7 cellular contexts compared by ENCODE assay signal in the genomic region with DNA sequence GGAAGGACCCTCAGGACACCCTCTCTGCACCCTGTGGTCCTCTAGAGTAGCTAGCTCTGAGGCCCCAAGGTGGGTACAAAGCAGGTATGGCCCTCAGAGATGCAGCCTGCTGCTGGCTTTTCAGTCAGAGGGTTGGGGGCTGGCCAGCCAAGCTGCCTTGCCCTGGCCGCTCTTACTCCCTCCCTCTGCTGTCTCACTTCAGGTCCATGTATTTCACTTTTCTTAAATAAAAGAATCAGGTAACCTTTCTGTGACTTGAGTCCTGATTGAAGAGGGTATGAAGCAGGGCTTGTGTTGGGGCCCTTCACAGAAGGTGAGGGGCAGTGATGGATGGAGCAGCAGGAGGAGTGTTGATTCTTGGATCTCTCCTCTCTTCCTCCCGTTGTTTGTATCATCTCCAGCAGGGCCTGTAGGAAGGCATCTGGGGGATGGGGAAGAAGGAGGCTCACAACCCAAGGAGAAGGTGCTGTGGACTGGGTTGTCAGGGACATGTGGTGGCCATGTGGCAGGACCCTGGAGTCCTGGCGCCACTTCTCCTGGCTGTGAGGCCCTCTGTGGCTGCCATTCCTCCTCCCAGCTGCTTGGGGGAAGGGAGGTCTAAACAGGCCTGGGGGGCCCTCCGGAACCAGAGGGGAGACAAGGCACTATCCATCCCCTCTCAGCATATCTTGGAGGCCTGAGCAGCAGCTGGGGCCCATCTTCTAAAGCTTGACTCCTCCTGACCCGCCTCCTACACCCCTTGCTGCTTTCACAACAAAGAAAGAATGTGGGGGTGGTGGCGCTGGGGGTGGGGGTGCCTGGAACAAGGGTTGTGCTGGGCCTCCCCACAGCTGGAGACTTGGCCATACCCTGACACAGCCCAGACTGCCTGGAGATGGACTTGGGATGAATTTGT. TPM values are rescaled to one million over a fixed set of nuclear protein-coding genes. Genes with fewer than 3 reads are reported as not detected.
DNase-seq lines count a peak whose midpoint lies in the region; ATAC-seq and TF ChIP-seq lines count a peak whose summit lies in the region.
"Had no signal": no experiment of that assay in that cellular context is flagged by ENCODE, and none has a peak within 500 bp of the region (broad histone marks: within the 10 kb centered on the region; RNA-seq: fewer than 3 reads in every experiment).

No MANE protein-coding gene starts in this region.

- no peak overlapping the region for H3K4me3 ChIP-seq in hepatocyte
- no peak overlapping the region for H3K4me3 ChIP-seq in transverse colon

- H3K9me3 ChIP-seq in hepatocyte (ENCODE audit: low read depth) = no peaks in the 10 kb centered on the region
- no peaks in the 10 kb centered on the region for H3K9me3 ChIP-seq in transverse colon

- no peak overlapping the region for H2AFZ ChIP-seq in hepatocyte

- TF ChIP-seq CTCF in hepatocyte (IDR thresholded peaks at IDR 0.05; ENCODE audit: poor library complexity) = no peak
- TF ChIP-seq CTCF in transverse colon (IDR thresholded peaks at IDR 0.05) = no peak

- peaks cover 4% of the 10 kb centered on the region for H4K20me1 ChIP-seq in hepatocyte (ENCODE audit: insufficient read depth, poor library complexity, severe bottlenecking)

- H3K27ac ChIP-seq in hepatocyte (peak overlapping the region; percentile 92), transverse colon (peak overlapping the region; percentile 38 to 69 (median 46))

- H3K9me2 ChIP-seq in hepatocyte (replicated peaks; ENCODE audit: insufficient read depth) = no peaks in the 10 kb centered on the region

- no peaks in the 10 kb centered on the region for H3K9me3 Mint-ChIP-seq in activated naive CD4-positive, alpha-beta T cell treated with anti-CD3 and anti-CD28 coated beads, Interleukin-2, amount 50 U/mL, for 24 hours
- H3K9me3 Mint-ChIP-seq in activated CD8-positive, alpha-beta memory T cell treated with anti-CD3 and anti-CD28 coated beads, Interleukin-2, amount 10 ng/mL, durations not matched to agents 7 days and 5 days (ENCODE audit: low read depth) = no peaks in the 10 kb centered on the region

- ATAC-seq in activated CD8-positive, alpha-beta memory T cell treated with anti-CD3 and anti-CD28 coated beads, Interleukin-2, amount 10 ng/mL, durations not matched to agents 7 days and 5 days = no peak

- in situ Hi-C loops in transverse colon (cut with MboI; ENCODE audit: low pct_ligation_motif_present in 1 of 4, low pct_unique_long_range_greater_than_20kb in 1 of 4, low sequenced_read_pairs in 3 of 4) = no loop called here

- no peak overlapping the region for H3K27ac Mint-ChIP-seq in activated naive CD4-positive, alpha-beta T cell treated with anti-CD3 and anti-CD28 coated beads, Interleukin-2, amount 50 U/mL, for 24 hours
- no peak overlapping the region for H3K27ac Mint-ChIP-seq in activated CD8-positive, alpha-beta memory T cell treated with anti-CD3 and anti-CD28 coated beads, Interleukin-2, amount 10 ng/mL, durations not matched to agents 7 days and 5 days

- peaks cover 5% of the 10 kb centered on the region for H3K27me3 Mint-ChIP-seq in activated naive CD4-positive, alpha-beta T cell treated with anti-CD3 and anti-CD28 coated beads, Interleukin-2, amount 50 U/mL, for 24 hours
- peaks cover 32% of the 10 kb centered on the region for H3K27me3 Mint-ChIP-seq in activated CD8-positive, alpha-beta memory T cell treated with anti-CD3 and anti-CD28 coated beads, Interleukin-2, amount 10 ng/mL, durations not matched to agents 7 days and 5 days

- H3K36me3 ChIP-seq in hepatocyte (replicated peaks; ENCODE audit: insufficient read depth, low read depth) (no peaks in the 10 kb centered on the region), transverse colon (peaks cover 0 to 18% (median 3%) of the 10 kb centered on the region in 4 donors)

- CTCF ChIA-PET in activated CD8-positive, alpha-beta memory T cell treated with anti-CD3 and anti-CD28 coated beads, Interleukin-2, amount 10 ng/mL, durations not matched to agents 7 days and 5 days (lab: Charles Lee) = interaction anchor here (1.4 to 1.5 kb wide), 2 partner anchors 69 kb away, joined by 4 read pairs; no protein-coding TSS in a partner anchor

- H3K4me1 Mint-ChIP-seq in activated naive CD4-positive, alpha-beta T cell treated with anti-CD3 and anti-CD28 coated beads, Interleukin-2, amount 50 U/mL, for 24 hours = no peaks in the 10 kb centered on the region
- H3K4me1 Mint-ChIP-seq in activated CD8-positive, alpha-beta memory T cell treated with anti-CD3 and anti-CD28 coated beads, Interleukin-2, amount 10 ng/mL, durations not matched to agents 7 days and 5 days = peaks cover 2% of the 10 kb centered on the region

- H3K4me1 ChIP-seq in hepatocyte (ENCODE audit: insufficient read depth) = peaks cover 26% of the 10 kb centered on the region
- H3K4me1 ChIP-seq in transverse colon = peaks cover 0 to 17% (median 10%) of the 10 kb centered on the region in 4 donors

- no peak for TF ChIP-seq EP300 in transverse colon (IDR thresholded peaks at IDR 0.05; ENCODE audit: low read depth)

- no peak for TF ChIP-seq POLR2A in transverse colon (IDR thresholded peaks at IDR 0.05)

- H3K27me3 ChIP-seq in hepatocyte = no peaks in the 10 kb centered on the region
- H3K27me3 ChIP-seq in transverse colon = peaks cover 13% of the 10 kb centered on the region

- H3K79me2 ChIP-seq in hepatocyte = peaks cover 38% of the 10 kb centered on the region

- no peak for DNase-seq in activated naive CD4-positive, alpha-beta T cell treated with Interleukin-2 at 50 U/mL for 16 hours
- DNase-seq in hepatocyte (ENCODE audit: low spot score) (peak; percentile 67), transverse colon (no peak), NCI-H1436 (lab: John Stamatoyannopoulos, UW) (no peak)
- no peak for DNase-seq in activated CD8-positive, alpha-beta memory T cell treated with anti-CD3 and anti-CD28 coated beads, Interleukin-2, amount 10 ng/mL, durations not matched to agents 7 days and 5 days
- DNase-seq: aorta had no signal

- H3K4me2 ChIP-seq in hepatocyte = peak overlapping the region; percentile 88

- 58% methylated on average over 6 of the region's 6 CpGs for WGBS in hepatocyte (ENCODE audit: low lambda C conversion rate, missing lambda C conversion rate)
- 0 to 71% methylated on average over 1 to 6 of the region's 6 CpGs for WGBS in transverse colon (ENCODE audit: low coverage in 1 of 2), 2 donors

- intact Hi-C loops in transverse colon (cut with DNase I; ENCODE audit: low total_unique reads) = loop anchor here (5.0 kb wide), 2 partner anchors 67 to 1217 kb away; no protein-coding TSS in a partner anchor

- H3K4me3 Mint-ChIP-seq in activated naive CD4-positive, alpha-beta T cell treated with anti-CD3 and anti-CD28 coated beads, Interleukin-2, amount 50 U/mL, for 24 hours = peak overlapping the region; percentile 69
- H3K4me3 Mint-ChIP-seq in activated CD8-positive, alpha-beta memory T cell treated with anti-CD3 and anti-CD28 coated beads, Interleukin-2, amount 10 ng/mL, durations not matched to agents 7 days and 5 days = no peak overlapping the region

- peaks cover 14% of the 10 kb centered on the region for H3K36me3 Mint-ChIP-seq in activated naive CD4-positive, alpha-beta T cell treated with anti-CD3 and anti-CD28 coated beads, Interleukin-2, amount 50 U/mL, for 24 hours
- no peaks in the 10 kb centered on the region for H3K36me3 Mint-ChIP-seq in activated CD8-positive, alpha-beta memory T cell treated with anti-CD3 and anti-CD28 coated beads, Interleukin-2, amount 10 ng/mL, durations not matched to agents 7 days and 5 days

RNA-seq across cellular contexts. Expression of gene PTK7, which starts 1.0 kb away (rescaled TPM):
- total RNA-seq in hepatocyte = 108 and 127 TPM in 2 replicates
- polyA plus RNA-seq in hepatocyte = 159 and 162 TPM in 2 replicates
- 10 to 100 TPM in 1 of 4 donors, 1 to 10 TPM in 3; 2.2 to 34.6 (median 6.0) TPM for total RNA-seq in transverse colon
- under 1 TPM; 0.33 to 0.85 TPM for total RNA-seq in activated CD8-positive, alpha-beta memory T cell treated with anti-CD3 and anti-CD28 coated beads, Interleukin-2, amount 10 ng/mL, durations not matched to agents 7 days and 5 days

RNA-seq across cellular contexts. Expression of gene KLC4, which starts 15.7 kb away (rescaled TPM):
- total RNA-seq in hepatocyte (73.4 and 73.5 TPM in 2 replicates), transverse colon (100 to 1,000 TPM in 3 of 4 donors, 10 to 100 TPM in 1; 91.9 to 296 (median 159) TPM)
- 67.5 and 68.9 TPM in 2 replicates for polyA plus RNA-seq in hepatocyte
- total RNA-seq in activated CD8-positive, alpha-beta memory T cell treated with anti-CD3 and anti-CD28 coated beads, Interleukin-2, amount 10 ng/mL, durations not matched to agents 7 days and 5 days = 10 to 100 TPM; 15.1 to 16.4 TPM

RNA-seq across cellular contexts. Expression of gene MRPL2, which starts 15.9 kb away (rescaled TPM):
- total RNA-seq in hepatocyte (24.7 and 28.8 TPM in 2 replicates), transverse colon (10 to 100 TPM in 3 of 4 donors, 1 to 10 TPM in 1; 5.8 to 54.2 (median 34.3) TPM)
- polyA plus RNA-seq in hepatocyte = 68.4 and 81.8 TPM in 2 replicates
- total RNA-seq in activated CD8-positive, alpha-beta memory T cell treated with anti-CD3 and anti-CD28 coated beads, Interleukin-2, amount 10 ng/mL, durations not matched to agents 7 days and 5 days = 10 to 100 TPM; 64.2 to 71.0 TPM

RNA-seq across cellular contexts. Expression of gene CUL7, which starts 21.4 kb away (rescaled TPM):
- total RNA-seq in hepatocyte (46.1 and 58.2 TPM in 2 replicates), transverse colon (10 to 100 TPM; 13.0 to 29.3 (median 15.7) TPM)
- polyA plus RNA-seq in hepatocyte = 39.2 and 46.4 TPM in 2 replicates
- 10 to 100 TPM; 10.4 to 12.0 TPM for total RNA-seq in activated CD8-positive, alpha-beta memory T cell treated with anti-CD3 and anti-CD28 coated beads, Interleukin-2, amount 10 ng/mL, durations not matched to agents 7 days and 5 days

RNA-seq across cellular contexts. Expression of gene RRP36, which starts 53.7 kb away (rescaled TPM):
- total RNA-seq in hepatocyte (75.8 and 83.2 TPM in 2 replicates), transverse colon (100 to 1,000 TPM in 1 of 4 donors, 10 to 100 TPM in 3; 32.2 to 200 (median 40.5) TPM)
- 72.5 and 73.2 TPM in 2 replicates for polyA plus RNA-seq in hepatocyte
- total RNA-seq in activated CD8-positive, alpha-beta memory T cell treated with anti-CD3 and anti-CD28 coated beads, Interleukin-2, amount 10 ng/mL, durations not matched to agents 7 days and 5 days = 10 to 100 TPM; 60.9 to 71.8 TPM
